In the genomic region with DNA sequence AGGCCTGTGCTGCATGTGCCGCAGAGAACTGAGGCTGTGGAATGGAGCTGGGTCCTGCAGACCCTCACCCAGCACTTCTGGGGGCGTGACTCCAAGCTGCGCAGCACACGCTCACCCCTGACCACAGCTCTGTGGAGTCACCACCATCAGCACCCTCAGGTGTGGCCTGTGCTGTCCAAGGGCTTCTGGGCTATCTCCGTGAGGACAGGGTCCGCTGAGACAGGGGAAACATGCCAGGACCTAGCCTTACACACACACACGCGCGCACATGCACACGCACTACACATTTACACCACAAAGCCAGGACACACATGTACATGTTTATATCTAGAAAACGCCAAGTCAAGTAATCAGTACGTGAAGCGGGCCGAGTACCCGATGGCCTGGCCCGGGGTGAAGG, we compare ENCODE assay signal across 14 cellular contexts.
"Had no signal": no experiment of that assay in that cellular context is flagged by ENCODE, and none has a peak within 500 bp of the region (broad histone marks: within the 10 kb centered on the region; RNA-seq: fewer than 3 reads in every experiment).

No MANE protein-coding gene starts in this region.

- DNase-seq: activated CD4-positive, alpha-beta T cell treated with anti-CD3 and anti-CD28 coated beads, Interleukin-2, amount 10 ng/mL, durations not matched to agents 7 days and 5 days; activated CD8-positive, alpha-beta memory T cell treated with anti-CD3 and anti-CD28 coated beads for 24 hours; activated naive CD4-positive, alpha-beta T cell; activated naive CD8-positive, alpha-beta T cell treated with anti-CD3 and anti-CD28 coated beads, Interleukin-2, amount 50 U/mL, for 24 hours; dorsolateral prefrontal cortex; erythroblast; hippocampal formation; left ventricle myocardium inferior; spleen; stimulated activated naive CD8-positive, alpha-beta T cell treated with anti-CD3 and anti-CD28 coated beads, Interleukin-15, amount 100 ng/mL, for 72 hours; testis; upper lobe of left lung had no signal

- H3K27me3 ChIP-seq: ascending aorta, dorsolateral prefrontal cortex, spleen, testis, upper lobe of left lung had no signal

- H3K27ac ChIP-seq: ascending aorta, testis, upper lobe of left lung had no signal

- H3K9me3 ChIP-seq: ascending aorta, left ventricle myocardium inferior, spleen, testis, upper lobe of left lung had no signal

- ATAC-seq: activated naive CD8-positive, alpha-beta T cell treated with anti-CD3 and anti-CD28 coated beads, Interleukin-2, amount 50 U/mL, for 24 hours; stimulated activated naive CD8-positive, alpha-beta T cell treated with anti-CD3 and anti-CD28 coated beads, Interleukin-15, amount 100 ng/mL, for 72 hours had no signal

- FAIRE-seq: keratinocyte had no signal

- H3K4me1 ChIP-seq: ascending aorta, testis, upper lobe of left lung had no signal

- H3K4me3 ChIP-seq: ascending aorta, dorsolateral prefrontal cortex, left ventricle myocardium inferior, spleen, testis, upper lobe of left lung had no signal
